In genomic region chr15:89068325-89068784, GRCh38 we compare ENCODE assay signal across 9 cellular contexts. TPM values are rescaled to one million over a fixed set of nuclear protein-coding genes. Genes with fewer than 3 reads are reported as not detected.
A peak's percentile ranks its signal among the peaks of the same experiment; 100 is the strongest.
DNase-seq lines count a peak whose midpoint lies in the region; ATAC-seq, FAIRE-seq and TF ChIP-seq lines count a peak whose summit lies in the region.
"Had no signal": no experiment of that assay in that cellular context is flagged by ENCODE, and none has a peak within 500 bp of the region (broad histone marks: within the 10 kb centered on the region; RNA-seq: fewer than 3 reads in every experiment).

No MANE protein-coding gene starts in this region.

- H3K36me3 Mint-ChIP-seq in activated naive CD4-positive, alpha-beta T cell treated with anti-CD3 and anti-CD28 coated beads, Interleukin-2, amount 50 U/mL, for 24 hours, result peaks cover 7% of the 10 kb centered on the region

- intact Hi-C loops in psoas muscle (cut with DNase I), result no loop called here
- intact Hi-C loops in posterior vena cava (cut with DNase I), result no loop called here

- no peak overlapping the region for H3K27ac ChIP-seq in psoas muscle

- peak overlapping the region; percentile 26 for H3K4me3 Mint-ChIP-seq in activated naive CD4-positive, alpha-beta T cell treated with anti-CD3 and anti-CD28 coated beads, Interleukin-2, amount 50 U/mL, for 24 hours

- in situ Hi-C loops in GM13976 (cut with MboI; ENCODE audit: low sequenced_read_pairs, unreplicated experiment), result loop anchor here (10.0 kb wide), 1 partner anchor 56 kb away; no protein-coding TSS in a partner anchor

- no peak overlapping the region for H3K4me3 ChIP-seq in MG63
- H3K4me3 ChIP-seq in psoas muscle, result no peak overlapping the region

- H3K36me3 ChIP-seq in MG63 (no peaks in the 10 kb centered on the region), psoas muscle (ENCODE audit: insufficient read depth in 1 of 2, low read depth in 1 of 2) (no peaks in the 10 kb centered on the region)

- H3K27ac Mint-ChIP-seq in activated naive CD4-positive, alpha-beta T cell treated with anti-CD3 and anti-CD28 coated beads, Interleukin-2, amount 50 U/mL, for 24 hours, result peak overlapping the region; percentile 91

- no peak for FAIRE-seq in H54 (lab: Jason Lieb, UNC)

- DNase-seq in GM13976 (ENCODE audit: low spot score) (peak; percentile 48), GOT3 (lab: John Stamatoyannopoulos, UW) (peak; percentile 27), MG63 (peak; percentile 93), psoas muscle (peak in 1 of 2 donors; percentile 65), posterior vena cava (ENCODE audit: low spot score) (no peak), H54 (ENCODE audit: insufficient read length, low spot score) (no peak)
- DNase-seq in central memory CD4-positive, alpha-beta T cell, result no peak
- DNase-seq: left cardiac atrium had no signal

- peaks cover 4% of the 10 kb centered on the region for H3K9me3 Mint-ChIP-seq in activated naive CD4-positive, alpha-beta T cell treated with anti-CD3 and anti-CD28 coated beads, Interleukin-2, amount 50 U/mL, for 24 hours

- no peaks in the 10 kb centered on the region for H3K4me1 ChIP-seq in psoas muscle

- peaks cover 15% of the 10 kb centered on the region for H3K9me3 ChIP-seq in MG63
- H3K9me3 ChIP-seq in psoas muscle, result peaks cover 14% of the 10 kb centered on the region

- TF ChIP-seq CTCF in GM13976 (IDR thresholded peaks at IDR 0.05; ENCODE audit: borderline replicate concordance, control extremely low read depth, extremely low read depth, insufficient read depth, missing control alignments) (no peak), psoas muscle (IDR thresholded peaks at IDR 0.05) (no peak)

- 47 to 62% (median 56%) methylated on average over 5 of the region's 5 CpGs for WGBS in psoas muscle, 3 donors

- H3K27me3 Mint-ChIP-seq in activated naive CD4-positive, alpha-beta T cell treated with anti-CD3 and anti-CD28 coated beads, Interleukin-2, amount 50 U/mL, for 24 hours, result no peaks in the 10 kb centered on the region

- TF ChIP-seq POLR2A in H54 (IDR thresholded peaks at IDR 0.05; ENCODE audit: low read depth, low read length), result no peak

- peak in 3 of 4 donors; percentile 65 to 79 (median 76) for ATAC-seq in psoas muscle

- H3K4me1 Mint-ChIP-seq in activated naive CD4-positive, alpha-beta T cell treated with anti-CD3 and anti-CD28 coated beads, Interleukin-2, amount 50 U/mL, for 24 hours, result peaks cover 13% of the 10 kb centered on the region

- H3K27me3 ChIP-seq in MG63 (no peaks in the 10 kb centered on the region), psoas muscle (ENCODE audit: insufficient read depth in 3 of 3, low read length in 2 of 3) (peaks cover 0 to 2% (median 0%) of the 10 kb centered on the region in 3 donors)

RNA-seq across cellular contexts. Expression of gene ABHD2, which starts 19.9 kb away (rescaled TPM):
- total RNA-seq in MG63 (2014; rRNA removed; shearing (Covaris generic); ENCODE audit: low replicate concordance), result 9.5 and 18.3 TPM in 2 replicates
- total RNA-seq in psoas muscle, result 100 to 1,000 TPM in 3 of 4 donors, 10 to 100 TPM in 1; 66.1 to 215 (median 157) TPM
- polyA plus RNA-seq in psoas muscle, result 10 to 100 TPM; 10.8 to 30.9 (median 26.7) TPM
- 100 to 1,000 TPM in 1 of 2 donors, 10 to 100 TPM in 1; 88.7 to 142 TPM for total RNA-seq in posterior vena cava

Comparison
In these comparisons a context has a peak if more than half of its experiments do, and no peak if none do; other contexts are left out.
1. DNase-seq: peak in GM13976 (single experiment), GOT3 (single experiment) and MG63 (single experiment); none in central memory CD4-positive, alpha-beta T cell (single experiment), posterior vena cava (single experiment) and H54 (single experiment).